Comparison of ENCODE assay signal across 8 cellular contexts in the genomic region with DNA sequence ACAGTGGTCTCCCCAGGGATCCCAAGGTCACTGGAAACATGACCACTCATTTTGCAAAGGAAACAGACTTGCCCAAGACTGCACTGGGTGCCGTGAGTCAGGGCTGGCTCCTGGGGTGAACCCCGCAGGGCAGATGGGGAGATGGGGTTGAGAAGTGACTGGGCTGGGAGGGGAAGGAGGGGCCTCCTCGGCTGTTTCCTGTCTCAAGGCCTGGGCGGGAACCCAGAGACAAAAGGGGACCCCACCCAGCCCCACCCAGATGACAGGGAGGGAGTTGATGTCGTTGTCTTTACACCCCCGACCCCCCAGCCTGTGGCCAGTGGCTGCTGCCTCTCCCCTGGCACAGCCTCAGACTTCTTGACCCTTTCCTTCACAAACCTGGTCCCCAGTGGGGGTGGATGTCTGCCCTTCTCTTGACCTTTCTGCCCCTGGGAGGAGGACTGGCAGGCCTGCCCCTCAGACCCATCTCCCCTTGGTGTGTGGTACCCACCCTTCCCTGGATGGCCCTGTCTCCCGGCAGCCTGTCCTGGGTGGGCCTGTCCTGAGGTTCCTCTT.
DNase-seq lines count a peak whose midpoint lies in the region; TF ChIP-seq lines count a peak whose summit lies in the region.

No MANE protein-coding gene starts in this region.

- no peaks in the 10 kb centered on the region for H3K9me3 ChIP-seq in tibial artery

- DNase-seq in T-helper 1 cell (peak in 4 of 5 donors; percentile 48 to 91 (median 54)), NCI-H2227 (lab: John Stamatoyannopoulos, UW; ENCODE audit: unreplicated experiment) (no peak), tibial artery (no peak), NCI-H1417 (lab: John Stamatoyannopoulos, UW) (no peak), NCI-H128 (lab: John Stamatoyannopoulos, UW; ENCODE audit: unreplicated experiment) (no peak)
- DNase-seq in activated naive CD4-positive, alpha-beta T cell treated with Interleukin-2 at 50 U/mL for 16 hours: peak; percentile 82
- peak; percentile 80 for DNase-seq in stimulated activated CD4-positive, alpha-beta T cell treated with anti-CD3 and anti-CD28 coated beads, Interleukin-4, amount 100 ng/mL, for 24 hours

- H3K4me1 ChIP-seq in tibial artery: no peaks in the 10 kb centered on the region

- peaks cover 0 to 71% (median 14%) of the 10 kb centered on the region in 3 donors for H3K36me3 ChIP-seq in tibial artery

- no peak overlapping the region for H3K27ac ChIP-seq in tibial artery

- TF ChIP-seq CTCF in tibial artery (IDR thresholded peaks at IDR 0.05): no peak

- intact Hi-C loops in tibial artery (cut with DNase I; ENCODE audit: low total_unique reads): no loop called here

- H3K4me3 ChIP-seq in GM08714 (ENCODE audit: low read length) (peak overlapping the region; percentile 77), tibial artery (no peak overlapping the region)

- H3K27me3 ChIP-seq in tibial artery: no peaks in the 10 kb centered on the region

Comparison
In these comparisons a context has a peak if more than half of its experiments do, and no peak if none do; other contexts are left out.
1. DNase-seq: peak in T-helper 1 cell (4 of 5), activated naive CD4-positive, alpha-beta T cell treated with Interleukin-2 at 50 U/mL for 16 hours (single experiment) and stimulated activated CD4-positive, alpha-beta T cell treated with anti-CD3 and anti-CD28 coated beads, Interleukin-4, amount 100 ng/mL, for 24 hours (single experiment); none in NCI-H2227 (single experiment), tibial artery (0 of 2), NCI-H1417 (0 of 3) and NCI-H128 (single experiment).